14 cellular contexts compared by ENCODE assay signal in the genomic region with DNA sequence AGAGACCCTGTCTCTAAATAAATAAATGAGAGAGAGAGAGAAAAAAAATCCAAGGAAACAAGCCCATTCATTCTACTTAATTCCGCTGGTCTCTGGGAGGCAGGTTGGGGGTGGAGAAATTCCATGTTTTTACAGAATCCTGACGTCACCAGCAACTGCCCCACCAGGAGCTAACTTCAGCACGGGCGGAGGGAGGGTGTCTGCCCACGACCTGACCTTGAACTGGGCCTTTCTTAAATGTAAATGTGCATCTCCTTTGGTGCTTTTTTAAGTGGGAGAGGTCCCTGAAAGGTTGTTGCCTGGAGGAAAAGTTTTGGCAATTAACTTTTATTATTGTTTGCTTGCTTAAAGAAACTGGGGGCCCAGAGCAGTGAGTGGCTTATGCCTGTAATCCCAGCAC. TPM values are rescaled to one million over a fixed set of nuclear protein-coding genes. Genes with fewer than 3 reads are reported as not detected.
DNase-seq lines count a peak whose midpoint lies in the region; ATAC-seq, FAIRE-seq and TF ChIP-seq lines count a peak whose summit lies in the region.
"Had no signal": no experiment of that assay in that cellular context is flagged by ENCODE, and none has a peak within 500 bp of the region (broad histone marks: within the 10 kb centered on the region; RNA-seq: fewer than 3 reads in every experiment).

No MANE protein-coding gene starts in this region.

- H3T11ph ChIP-seq in H9 (ENCODE audit: low read length), result no peak overlapping the region

- H3K9me3 Mint-ChIP-seq in CD4-positive, alpha-beta memory T cell, result no peaks in the 10 kb centered on the region
- no peaks in the 10 kb centered on the region for H3K9me3 Mint-ChIP-seq in H9
- H3K9me3 Mint-ChIP-seq in astrocyte (ENCODE audit: unreplicated experiment), result no peaks in the 10 kb centered on the region
- peaks cover 0 to 4% (median 0%) of the 10 kb centered on the region in 11 donors for H3K9me3 Mint-ChIP-seq in naive thymus-derived CD4-positive, alpha-beta T cell
- H3K9me3 Mint-ChIP-seq: WTC11 had no signal

- H3K4me3 ChIP-seq in CD4-positive, alpha-beta memory T cell (ENCODE audit: low read length in 2 of 2), result no peak overlapping the region
- H3K4me3 ChIP-seq in astrocyte (ENCODE audit: insufficient read depth, low read depth, low read length) (no peak overlapping the region), mesendoderm (ENCODE audit: low read length) (no peak overlapping the region)
- H3K4me3 ChIP-seq in naive thymus-derived CD4-positive, alpha-beta T cell (ENCODE audit: low read length), result no peak overlapping the region
- H3K4me3 ChIP-seq: SK-N-MC had no signal

- H2BK120ac ChIP-seq in H9 (ENCODE audit: low read depth, low read length, poor library complexity, severe bottlenecking), result no peak overlapping the region
- H2BK120ac ChIP-seq in mesendoderm (ENCODE audit: low read depth, low read length), result no peak overlapping the region

- no peaks in the 10 kb centered on the region for H3K9me3 ChIP-seq in CD4-positive, alpha-beta memory T cell (ENCODE audit: control insufficient read depth in 1 of 2, low read length in 2 of 2)
- H3K9me3 ChIP-seq in H9 (ENCODE audit: control insufficient read depth, low read depth, low read length) (no peaks in the 10 kb centered on the region), astrocyte (ENCODE audit: insufficient read depth, low read depth, low read length) (no peaks in the 10 kb centered on the region)
- H3K9me3 ChIP-seq in naive thymus-derived CD4-positive, alpha-beta T cell (ENCODE audit: control insufficient read depth in 2 of 3, low read length in 3 of 3), result no peaks in the 10 kb centered on the region

- H3K9ac ChIP-seq in H9 (ENCODE audit: extremely low read depth, insufficient read length, low read length) (no peak overlapping the region), astrocyte (ENCODE audit: low read length) (no peak overlapping the region), mesendoderm (ENCODE audit: low read length) (no peak overlapping the region)

- WGBS in H9 (ENCODE audit: extremely low coverage, insufficient read length, low lambda C conversion rate), result no CpG with 5 or more reads among the region's 5 CpGs
- no CpG with 5 or more reads among the region's 5 CpGs for WGBS in mesendoderm (ENCODE audit: extremely low coverage, insufficient coverage, low lambda C conversion rate)

- no peak overlapping the region for H4K5ac ChIP-seq in H9 (ENCODE audit: insufficient read length, low read depth, low read length)
- H4K5ac ChIP-seq in mesendoderm (ENCODE audit: low read length), result no peak overlapping the region

- H3K27me3 Mint-ChIP-seq in CD4-positive, alpha-beta memory T cell, result no peaks in the 10 kb centered on the region
- H3K27me3 Mint-ChIP-seq in H9 (ENCODE audit: low read depth) (peaks cover 10% of the 10 kb centered on the region), astrocyte (ENCODE audit: low read depth, unreplicated experiment) (peaks cover 4% of the 10 kb centered on the region)
- peaks cover 0 to 17% (median 0%) of the 10 kb centered on the region in 5 donors for H3K27me3 Mint-ChIP-seq in naive thymus-derived CD4-positive, alpha-beta T cell

- H2BK15ac ChIP-seq in H9 (ENCODE audit: low read depth, low read length), result no peak overlapping the region
- no peak overlapping the region for H2BK15ac ChIP-seq in mesendoderm (replicated peaks; ENCODE audit: low read depth)

- H3K23ac ChIP-seq in H9 (ENCODE audit: insufficient read length, low read depth, low read length), result no peak overlapping the region
- no peak overlapping the region for H3K23ac ChIP-seq in mesendoderm (ENCODE audit: low read length)

- no peaks in the 10 kb centered on the region for H3K79me2 ChIP-seq in H9 (ENCODE audit: insufficient read depth, low read length)
- H3K79me2 ChIP-seq in astrocyte (ENCODE audit: insufficient read depth, low read length), result no peaks in the 10 kb centered on the region
- no peaks in the 10 kb centered on the region for H3K79me2 ChIP-seq in mesendoderm (ENCODE audit: control insufficient read depth, insufficient read depth, low read length)

- ATAC-seq in naive thymus-derived CD4-positive, alpha-beta T cell, result no peak
- ATAC-seq: WTC11 had no signal

- H2BK5ac ChIP-seq in H9 (ENCODE audit: insufficient read length, low read length) (no peak overlapping the region), mesendoderm (ENCODE audit: low read length) (no peak overlapping the region)

- peak overlapping the region; percentile 71; the same call in 1 of the 2 replicates for H3K14ac ChIP-seq in H9 (ENCODE audit: insufficient read depth, low read length)

- H3K27ac Mint-ChIP-seq in CD4-positive, alpha-beta memory T cell, result peak overlapping the region in 5 of 7 donors; percentile 15 to 88 (median 75)
- no peak overlapping the region for H3K27ac Mint-ChIP-seq in H9
- H3K27ac Mint-ChIP-seq in astrocyte (ENCODE audit: unreplicated experiment), result no peak overlapping the region
- H3K27ac Mint-ChIP-seq in naive thymus-derived CD4-positive, alpha-beta T cell, result peak overlapping the region in 7 of 9 donors; percentile 41 to 93 (median 89)
- H3K27ac Mint-ChIP-seq: activated naive CD8-positive, alpha-beta T cell treated with anti-CD3 and anti-CD28 coated beads for 36 hours; WTC11 had no signal

- H4K91ac ChIP-seq in H9 (ENCODE audit: insufficient read length, low read depth, low read length), result no peak overlapping the region

- H3K4me1 ChIP-seq in CD4-positive, alpha-beta memory T cell (ENCODE audit: insufficient read depth, low read length), result peaks cover 70% of the 10 kb centered on the region
- peaks cover 2% of the 10 kb centered on the region; the same call in 1 of the 2 replicates for H3K4me1 ChIP-seq in H9 (ENCODE audit: insufficient read depth, low read length)
- peaks cover 30% of the 10 kb centered on the region for H3K4me1 ChIP-seq in astrocyte (ENCODE audit: insufficient read depth, low read length)
- peaks cover 54 to 57% of the 10 kb centered on the region in 2 donors for H3K4me1 ChIP-seq in naive thymus-derived CD4-positive, alpha-beta T cell (ENCODE audit: control insufficient read depth in 2 of 2, insufficient read depth in 2 of 2, low read length in 2 of 2)
- no peaks in the 10 kb centered on the region for H3K4me1 ChIP-seq in mesendoderm (ENCODE audit: control insufficient read depth, low read depth, low read length)

- H2AFZ ChIP-seq in H9 (ENCODE audit: low read length), result no peak overlapping the region
- H2AFZ ChIP-seq in astrocyte (ENCODE audit: low read depth, low read length), result no peak overlapping the region

- no peaks in the 10 kb centered on the region for H3K23me2 ChIP-seq in H9 (ENCODE audit: insufficient read length, low read depth, low read length, poor library complexity, severe bottlenecking)

- H3K27ac ChIP-seq in CD4-positive, alpha-beta memory T cell (ENCODE audit: low read depth, low read length), result no peak overlapping the region
- H3K27ac ChIP-seq in H9 (ENCODE audit: insufficient read length, low read depth, low read length) (no peak overlapping the region), astrocyte (ENCODE audit: low read depth, low read length) (peak overlapping the region; percentile 78), mesendoderm (ENCODE audit: low read depth, low read length) (no peak overlapping the region)
- peak overlapping the region; percentile 28 for H3K27ac ChIP-seq in naive thymus-derived CD4-positive, alpha-beta T cell (ENCODE audit: low read depth, low read length)
- H3K27ac ChIP-seq: SK-N-MC had no signal

- no peak overlapping the region for H2BK20ac ChIP-seq in H9 (ENCODE audit: low read depth, low read length, poor library complexity, severe bottlenecking)

- H4K8ac ChIP-seq in H9 (replicated peaks; ENCODE audit: insufficient read length, low read depth, low read length) (no peak overlapping the region), mesendoderm (ENCODE audit: low read depth, low read length) (no peak overlapping the region)

- TF ChIP-seq CTCF in H9 (conservative IDR thresholded peaks at IDR 0.05), result no peak
- TF ChIP-seq CTCF in astrocyte (IDR thresholded peaks at IDR 0.05; ENCODE audit: insufficient read depth, low read depth, low read length), result no peak

- H2AK5ac ChIP-seq in H9 (ENCODE audit: insufficient read length, low read length) (no peak overlapping the region), mesendoderm (ENCODE audit: low read length) (no peak overlapping the region)

- CTCF ChIA-PET in CD4-positive, alpha-beta memory T cell (lab: Charles Lee; ENCODE audit: partially characterized antibody), result interaction anchor here (1.2 to 4.6 kb wide), 8 partner anchors 8 to 92 kb away, joined by 3 to 48 read pairs (median 6); a partner anchor contains a TSS
- CTCF ChIA-PET in naive thymus-derived CD4-positive, alpha-beta T cell (lab: Charles Lee), result interaction anchor here (2.3 kb wide), 1 partner anchor 42 kb away, joined by 10 read pairs; no protein-coding TSS in a partner anchor

- H3K4me1 Mint-ChIP-seq in CD4-positive, alpha-beta memory T cell, result peaks cover 37 to 70% (median 50%) of the 10 kb centered on the region in 4 donors
- H3K4me1 Mint-ChIP-seq in H9 (peaks cover 9 to 10% of the 10 kb centered on the region in 2 experiments), astrocyte (ENCODE audit: low read depth, unreplicated experiment) (peaks cover 20% of the 10 kb centered on the region)
- H3K4me1 Mint-ChIP-seq in naive thymus-derived CD4-positive, alpha-beta T cell, result peaks cover 28 to 70% (median 59%) of the 10 kb centered on the region in 7 donors

- H4K20me1 ChIP-seq in H9 (ENCODE audit: control insufficient read depth, insufficient read depth, insufficient read length) (no peaks in the 10 kb centered on the region), astrocyte (ENCODE audit: insufficient read depth, low read length) (no peaks in the 10 kb centered on the region)

- H3K4me2 ChIP-seq in H9 (ENCODE audit: insufficient read depth, insufficient read length, low read length) (no peak overlapping the region), astrocyte (ENCODE audit: low read length) (peak overlapping the region; percentile 38), mesendoderm (ENCODE audit: low read length) (no peak overlapping the region)

- in situ Hi-C loops in KBM-7 (cut with MboI; ENCODE audit: low pct_unique_long_range_greater_than_20kb, low sequenced_read_pairs), result no loop called here

- no peaks in the 10 kb centered on the region for H3K27me3 ChIP-seq in CD4-positive, alpha-beta memory T cell (ENCODE audit: insufficient read depth, low read length)
- H3K27me3 ChIP-seq in H9 (ENCODE audit: insufficient read depth, low read length) (no peaks in the 10 kb centered on the region), astrocyte (ENCODE audit: insufficient read depth, low read length) (no peaks in the 10 kb centered on the region), mesendoderm (ENCODE audit: insufficient read depth, low read length, poor library complexity) (no peaks in the 10 kb centered on the region)
- H3K27me3 ChIP-seq in naive thymus-derived CD4-positive, alpha-beta T cell (ENCODE audit: control insufficient read depth in 2 of 2, insufficient read depth in 2 of 2, low read length in 2 of 2), result no peaks in the 10 kb centered on the region

- intact Hi-C loops in CD4-positive, alpha-beta memory T cell (cut with micrococcal nuclease), result no loop called here
- intact Hi-C loops in naive thymus-derived CD4-positive, alpha-beta T cell (cut with micrococcal nuclease), result no loop called here

- H3K36me3 Mint-ChIP-seq in CD4-positive, alpha-beta memory T cell, result no peaks in the 10 kb centered on the region
- H3K36me3 Mint-ChIP-seq in H9 (ENCODE audit: insufficient read depth in 1 of 3, low read depth in 3 of 3) (no peaks in the 10 kb centered on the region; a peak in 1 of 7 replicates), astrocyte (ENCODE audit: low read depth, unreplicated experiment) (no peaks in the 10 kb centered on the region)
- peaks cover 0 to 14% (median 0%) of the 10 kb centered on the region in 5 donors for H3K36me3 Mint-ChIP-seq in naive thymus-derived CD4-positive, alpha-beta T cell
- H3K36me3 Mint-ChIP-seq: activated naive CD8-positive, alpha-beta T cell treated with anti-CD3 and anti-CD28 coated beads for 36 hours; WTC11 had no signal

- no peak overlapping the region for H3K56ac ChIP-seq in H9 (ENCODE audit: insufficient read length, low read depth, low read length)
- no peak overlapping the region for H3K56ac ChIP-seq in mesendoderm (ENCODE audit: low read length)

- no peaks in the 10 kb centered on the region for H3K36me3 ChIP-seq in CD4-positive, alpha-beta memory T cell (ENCODE audit: insufficient read depth, low read length)
- no peaks in the 10 kb centered on the region for H3K36me3 ChIP-seq in astrocyte (ENCODE audit: insufficient read depth, low read length)
- no peaks in the 10 kb centered on the region for H3K36me3 ChIP-seq in naive thymus-derived CD4-positive, alpha-beta T cell (ENCODE audit: control insufficient read depth in 2 of 3, insufficient read depth in 3 of 3, low read length in 3 of 3)
- no peaks in the 10 kb centered on the region for H3K36me3 ChIP-seq in mesendoderm (ENCODE audit: control insufficient read depth, insufficient read depth, low read length)

- POLR2A ChIA-PET in CD4-positive, alpha-beta memory T cell (lab: Charles Lee; ENCODE audit: partially characterized antibody), result interaction anchor here (17.1 to 32.3 kb wide), 2 partner anchors 12 to 27 kb away, joined by 611 to 6478 read pairs; a partner anchor contains a TSS
- POLR2A ChIA-PET in naive thymus-derived CD4-positive, alpha-beta T cell (lab: Charles Lee), result interaction anchor here (0.8 to 33.0 kb wide), 4 partner anchors 11 to 88 kb away, joined by 4 to 4370 read pairs (median 170); a partner anchor contains a TSS

- H2BK12ac ChIP-seq in H9 (ENCODE audit: insufficient read length, low read depth, low read length), result no peak overlapping the region

- no peak overlapping the region for H3K4me3 Mint-ChIP-seq in CD4-positive, alpha-beta memory T cell
- H3K4me3 Mint-ChIP-seq in H9 (no peak overlapping the region), astrocyte (ENCODE audit: unreplicated experiment) (no peak overlapping the region)
- H3K4me3 Mint-ChIP-seq in naive thymus-derived CD4-positive, alpha-beta T cell, result peak overlapping the region in 4 of 10 donors; percentile 14 to 59 (median 59)
- H3K4me3 Mint-ChIP-seq: activated naive CD8-positive, alpha-beta T cell treated with anti-CD3 and anti-CD28 coated beads for 36 hours; WTC11 had no signal

- no peak for FAIRE-seq in astrocyte (lab: Jason Lieb, UNC)

- no peaks in the 10 kb centered on the region for H3K79me1 ChIP-seq in H9 (ENCODE audit: insufficient read depth, low read depth, low read length, poor library complexity, severe bottlenecking)
- H3K79me1 ChIP-seq in mesendoderm (ENCODE audit: low read length), result no peaks in the 10 kb centered on the region

- H3K18ac ChIP-seq in H9 (ENCODE audit: insufficient read length, low read depth, low read length), result no peak overlapping the region
- H3K18ac ChIP-seq in mesendoderm (ENCODE audit: low read length), result no peak overlapping the region

- DNase-seq in CD4-positive, alpha-beta memory T cell, result no peak
- no peak for DNase-seq in H9
- DNase-seq in astrocyte (ENCODE audit: low read depth), result peak; percentile 76
- DNase-seq in naive thymus-derived CD4-positive, alpha-beta T cell, result no peak
- DNase-seq in GOT3 (lab: John Stamatoyannopoulos, UW), result no peak
- DNase-seq in mesendoderm, result no peak
- DNase-seq in KBM-7, result no peak
- DNase-seq: activated naive CD8-positive, alpha-beta T cell treated with anti-CD3 and anti-CD28 coated beads for 36 hours; GF-D8; NCI-H1092; NCI-H2171; NK-92 treated with Interleukin-12 subunit alpha and Interleukin-12 subunit beta, amount 100 ng/mL, for 24 hours had no signal

- H3K4ac ChIP-seq in H9 (ENCODE audit: low read depth, low read length), result no peak overlapping the region
- no peak overlapping the region for H3K4ac ChIP-seq in mesendoderm (ENCODE audit: low read depth, low read length)

RNA-seq across cellular contexts. Expression of a gene that starts 15.5 kb away (rescaled TPM):
- 100 to 1,000 TPM; 425 to 437 TPM for total RNA-seq in CD4-positive, alpha-beta memory T cell
- 100 to 1,000 TPM; 120 to 300 TPM for polyA plus RNA-seq in CD4-positive, alpha-beta memory T cell
- 0.24 and 0.33 TPM in 2 replicates for total RNA-seq in H9 (2021)
- total RNA-seq in astrocyte, result 1.9 and 2.0 TPM in 2 replicates
- 100 to 1,000 TPM; 195 to 630 (median 466) TPM for total RNA-seq in naive thymus-derived CD4-positive, alpha-beta T cell
- polyA plus RNA-seq in naive thymus-derived CD4-positive, alpha-beta T cell, result 100 to 1,000 TPM; 119 to 149 TPM
- polyA plus RNA-seq in mesendoderm (2013, experiment 1 of 2), result 0.87 TPM
- 0.88 TPM for polyA plus RNA-seq in mesendoderm (2013, experiment 2 of 2)

Comparison
In these comparisons a context has a peak if more than half of its experiments do, and no peak if none do; other contexts are left out.
1. H3K27ac ChIP-seq: peak in astrocyte (single experiment) and naive thymus-derived CD4-positive, alpha-beta T cell (single experiment); none in CD4-positive, alpha-beta memory T cell (single experiment), H9 (single experiment) and mesendoderm (single experiment).
2. H3K27ac Mint-ChIP-seq: peak in CD4-positive, alpha-beta memory T cell (5 of 7) and naive thymus-derived CD4-positive, alpha-beta T cell (7 of 9); none in H9 (0 of 3) and astrocyte (single experiment).
3. RNA of a gene that starts 15.5 kb away (total RNA-seq): 195 to 630 TPM in naive thymus-derived CD4-positive, alpha-beta T cell and 425 to 437 TPM in CD4-positive, alpha-beta memory T cell; 1.9 to 2.0 TPM in astrocyte and 0.24 to 0.33 TPM in H9; every median in the first group is over 10 times any median in the second.